In genomic region chr4:69576251-69576877, GRCh38 we compare ENCODE assay signal across 19 cellular contexts.
DNase-seq lines count a peak whose midpoint lies in the region; ATAC-seq and TF ChIP-seq lines count a peak whose summit lies in the region.
"Had no signal": no experiment of that assay in that cellular context is flagged by ENCODE, and none has a peak within 500 bp of the region (broad histone marks: within the 10 kb centered on the region; RNA-seq: fewer than 3 reads in every experiment).

No MANE protein-coding gene starts in this region.

- no peak overlapping the region for H3K27ac Mint-ChIP-seq in chondrocyte (ENCODE audit: unreplicated experiment)
- H3K27ac Mint-ChIP-seq: CD4-positive, alpha-beta T cell; GM23338; HFFc6 had no signal

- DNase-seq in activated gamma-delta T cell (lab: John Stamatoyannopoulos, UW) (peak; percentile 2), activated gamma-delta T cell treated with Interleukin-2 at 50 U/mL for 16 hours (no peak), chondrocyte (ENCODE audit: low spot score) (peak; percentile 74), lower lobe of right lung (peak; percentile 35), testis (no peak)
- DNase-seq in activated T-cell treated with anti-CD3 and anti-CD28 coated beads, Interleukin-2, amount 50 U/mL, for 1 hour, result no peak
- DNase-seq: AML-193; Caco-2; CD4-positive, alpha-beta T cell; H7; HFFc6 had no signal

- H3K4me1 ChIP-seq in lower lobe of right lung (no peaks in the 10 kb centered on the region), testis (no peaks in the 10 kb centered on the region)
- H3K4me1 ChIP-seq: A549, Caco-2 had no signal

- H3K27ac ChIP-seq in lower lobe of right lung (no peak overlapping the region), testis (no peak overlapping the region)
- H3K27ac ChIP-seq: 22Rv1, A549, C4-2B, HL-60 had no signal

- H3K4me3 Mint-ChIP-seq in chondrocyte (ENCODE audit: unreplicated experiment), result no peak overlapping the region
- H3K4me3 Mint-ChIP-seq: CD4-positive, alpha-beta T cell; GM23338; HFFc6 had no signal

- no peaks in the 10 kb centered on the region for H3K9me3 Mint-ChIP-seq in chondrocyte (ENCODE audit: low read depth)
- H3K9me3 Mint-ChIP-seq: CD4-positive, alpha-beta T cell; GM23338 had no signal

- intact Hi-C loops in lower lobe of right lung (cut with DNase I), result no loop called here
- intact Hi-C loops in testis (cut with DNase I; ENCODE audit: low total_unique reads), result no loop called here

- no peaks in the 10 kb centered on the region for H3K36me3 Mint-ChIP-seq in chondrocyte (ENCODE audit: low read depth)

- 52 to 76% methylated on average over 5 to 22 of the region's 24 CpGs for WGBS in testis, 2 donors

- H3K27me3 ChIP-seq in lower lobe of right lung (ENCODE audit: low read depth) (no peaks in the 10 kb centered on the region), testis (no peaks in the 10 kb centered on the region)

- no peak overlapping the region for H3K4me3 ChIP-seq in lower lobe of right lung
- peak overlapping the region; percentile 20 to 50 for H3K4me3 ChIP-seq in testis
- H3K4me3 ChIP-seq: A549, GM23338 had no signal

- TF ChIP-seq CTCF in chondrocyte (IDR thresholded peaks at IDR 0.05) (no peak), lower lobe of right lung (IDR thresholded peaks at IDR 0.05) (no peak), testis (IDR thresholded peaks at IDR 0.05) (no peak)

- H3K27me3 Mint-ChIP-seq in chondrocyte (ENCODE audit: low read depth), result peaks cover 2% of the 10 kb centered on the region
- H3K27me3 Mint-ChIP-seq: CD4-positive, alpha-beta T cell had no signal

- ATAC-seq in lower lobe of right lung (peak in 1 of 2 donors; percentile 41), GM19452 (IDR thresholded peaks at IDR 0.05; ENCODE audit: unreplicated experiment) (no peak)
- no peak for ATAC-seq in activated CD4-positive, CD25-positive, alpha-beta regulatory T cell treated with anti-CD3 and anti-CD28 coated beads, Interleukin-2, amount 50 U/mL, for 24 hours
- ATAC-seq: A549, GM23338, HCT116 had no signal

- no peaks in the 10 kb centered on the region for H3K36me3 ChIP-seq in lower lobe of right lung
- H3K36me3 ChIP-seq in testis (ENCODE audit: low read depth, missing control alignments), result no peaks in the 10 kb centered on the region

- no peak for TF ChIP-seq POLR2A in testis (IDR thresholded peaks at IDR 0.05)

- H3K9me3 ChIP-seq in lower lobe of right lung (no peaks in the 10 kb centered on the region), testis (no peaks in the 10 kb centered on the region)
- H3K9me3 ChIP-seq: A549, Caco-2 had no signal

- no peaks in the 10 kb centered on the region for H3K4me1 Mint-ChIP-seq in chondrocyte (ENCODE audit: low read depth)
- H3K4me1 Mint-ChIP-seq: GM23338 had no signal

Comparison
In these comparisons a context has a peak if more than half of its experiments do, and no peak if none do; other contexts are left out.
1. DNase-seq: peak in activated gamma-delta T cell (single experiment), chondrocyte (single experiment) and lower lobe of right lung (single experiment); none in activated gamma-delta T cell treated with Interleukin-2 at 50 U/mL for 16 hours (single experiment), testis (single experiment) and activated T-cell treated with anti-CD3 and anti-CD28 coated beads, Interleukin-2, amount 50 U/mL, for 1 hour (single experiment).